ENCODE assay signal across 9 cellular contexts in the genomic region with DNA sequence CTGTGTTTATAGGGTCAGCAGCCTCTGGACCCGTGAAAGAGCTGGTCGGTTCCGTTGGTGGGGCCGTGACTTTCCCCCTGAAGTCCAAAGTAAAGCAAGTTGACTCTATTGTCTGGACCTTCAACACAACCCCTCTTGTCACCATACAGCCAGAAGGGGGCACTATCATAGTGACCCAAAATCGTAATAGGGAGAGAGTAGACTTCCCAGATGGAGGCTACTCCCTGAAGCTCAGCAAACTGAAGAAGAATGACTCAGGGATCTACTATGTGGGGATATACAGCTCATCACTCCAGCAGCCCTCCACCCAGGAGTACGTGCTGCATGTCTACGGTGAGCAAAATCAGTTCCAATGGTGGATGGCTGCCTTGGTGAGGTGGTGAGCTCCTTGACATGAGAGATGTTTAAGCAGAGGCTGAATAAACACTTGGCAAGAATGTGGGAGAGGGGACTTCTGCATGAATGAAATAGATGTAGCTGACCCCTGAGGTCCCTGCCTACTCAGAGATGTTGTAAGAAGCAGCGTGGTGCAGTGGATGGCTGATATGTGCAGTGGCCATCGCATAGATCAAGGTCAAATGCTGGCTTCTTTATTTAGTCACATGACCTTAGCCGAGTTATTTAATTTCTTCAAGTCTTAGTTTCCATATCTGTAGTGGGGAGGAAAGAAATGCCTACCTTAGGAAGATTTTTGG. TPM values are rescaled to one million over a fixed set of nuclear protein-coding genes. Genes with fewer than 3 reads are reported as not detected.
DNase-seq lines count a peak whose midpoint lies in the region; ATAC-seq and TF ChIP-seq lines count a peak whose summit lies in the region.
"Had no signal": no experiment of that assay in that cellular context is flagged by ENCODE, and none has a peak within 500 bp of the region (broad histone marks: within the 10 kb centered on the region; RNA-seq: fewer than 3 reads in every experiment).

No MANE protein-coding gene starts in this region.

- ATAC-seq in HG02973 (IDR thresholded peaks at IDR 0.05; ENCODE audit: unreplicated experiment) (no peak), GM18517 (IDR thresholded peaks at IDR 0.05; ENCODE audit: unreplicated experiment) (no peak)

- no peaks in the 10 kb centered on the region for H3K9me2 ChIP-seq in PC-9 (ENCODE audit: insufficient read depth)

- no peak overlapping the region for H3K27ac ChIP-seq in PC-9
- H3K27ac ChIP-seq: parathyroid adenoma had no signal

- no peaks in the 10 kb centered on the region for H4K20me1 ChIP-seq in PC-9 (ENCODE audit: insufficient read depth)

- H3F3A ChIP-seq in PC-9 (ENCODE audit: insufficient read depth, low read depth): peaks cover 6% of the 10 kb centered on the region; the same call in 1 of the 2 replicates

- DNase-seq in 8988T (peak; percentile 41), PC-9 (peak; percentile 19 to 43), epithelial cell of proximal tubule (ENCODE audit: low read depth) (no peak), epidermal melanocyte (ENCODE audit: insufficient read length, low spot score) (no peak)
- DNase-seq in stimulated activated CD4-positive, alpha-beta T cell treated with anti-CD3 and anti-CD28 coated beads, Interleukin-2, amount 100 ng/mL, for 48 hours: no peak

- H3K36me3 ChIP-seq in PC-9 (ENCODE audit: low read depth): no peaks in the 10 kb centered on the region

- no peaks in the 10 kb centered on the region for H3K79me2 ChIP-seq in PC-9 (ENCODE audit: low read depth)
- H3K79me2 ChIP-seq: parathyroid adenoma had no signal

- POLR2A ChIA-PET in PC-9 (lab: Charles Lee; ENCODE audit: unreplicated experiment): interaction anchor here (0.5 to 0.7 kb wide), 3 partner anchors 33 to 89 kb away, joined by 3 to 5 read pairs (median 3); no protein-coding TSS in a partner anchor

- no peak overlapping the region; the same call in 1 of the 2 replicates for H2AFZ ChIP-seq in PC-9
- H2AFZ ChIP-seq: parathyroid adenoma had no signal

- TF ChIP-seq CTCF in GM12875 (IDR thresholded peaks at IDR 0.05; ENCODE audit: borderline replicate concordance, insufficient read depth, low read depth, low read length): peak; percentile 43; the same call in 1 of the 2 replicates
- peak; percentile 40; the same call in 1 of the 2 replicates for TF ChIP-seq CTCF in PC-9 (conservative IDR thresholded peaks at IDR 0.05)
- peak; percentile 28 for TF ChIP-seq CTCF in epithelial cell of proximal tubule (conservative IDR thresholded peaks at IDR 0.05; ENCODE audit: low read depth, low read length)

- intact Hi-C loops in PC-9 (cut with micrococcal nuclease; ENCODE audit: unreplicated experiment): loop anchor here (1.0 to 2.0 kb wide), 3 partner anchors 32 to 82 kb away; no protein-coding TSS in a partner anchor

- CTCF ChIA-PET in PC-9 (lab: Charles Lee): interaction anchor here (0.6 to 1.1 kb wide), 4 partner anchors 9 to 47 kb away, joined by 3 to 4 read pairs (median 4); a partner anchor contains a TSS

- H3K9me3 ChIP-seq in PC-9 (ENCODE audit: insufficient read depth, low read depth): 0 out of 2 replicates have a peak, but pooled peaks cover 2% of the 10 kb centered on the region

- peaks cover 26% of the 10 kb centered on the region for H3K27me3 ChIP-seq in PC-9 (ENCODE audit: insufficient read depth, low read depth)

- H3K4me3 ChIP-seq in GM12875 (ENCODE audit: low read depth, low read length) (no peak overlapping the region), PC-9 (no peak overlapping the region), epithelial cell of proximal tubule (ENCODE audit: low read depth, low read length) (no peak overlapping the region)

- peaks cover 22% of the 10 kb centered on the region for H3K4me1 ChIP-seq in PC-9 (replicated peaks; ENCODE audit: insufficient read depth)
- H3K4me1 ChIP-seq: parathyroid adenoma had no signal

- H3K4me2 ChIP-seq in PC-9: 0 out of 2 replicates have a peak overlapping the region, but pooled peaks have one; percentile 14

- BruUV-seq in PC-9 (replicated peaks; lab: Mats Ljungman, UMichigan): no TSS peak

RNA-seq across cellular contexts. Expression of a gene that starts 9.3 kb away (rescaled TPM):
- total RNA-seq in PC-9 (2021) (1.7 and 3.6 TPM in 2 replicates), epithelial cell of proximal tubule (0.06 TPM in 1 of 2 replicates, not detected in the other)

RNA-seq across cellular contexts. Expression of a gene that starts 36.7 kb away (rescaled TPM):
- not detected in 2 replicates for total RNA-seq in PC-9 (2021)
- not detected in 2 replicates for total RNA-seq in epithelial cell of proximal tubule

RNA-seq across cellular contexts. Expression of a gene that starts 47.6 kb away (rescaled TPM):
- total RNA-seq in PC-9 (2021) (3.0 and 6.9 TPM in 2 replicates), epithelial cell of proximal tubule (not detected in 2 replicates)

Comparison
In these comparisons a context has a peak if more than half of its experiments do, and no peak if none do; other contexts are left out.
1. DNase-seq: peak in 8988T (single experiment) and PC-9 (2 of 2); none in epithelial cell of proximal tubule (single experiment), stimulated activated CD4-positive, alpha-beta T cell treated with anti-CD3 and anti-CD28 coated beads, Interleukin-2, amount 100 ng/mL, for 48 hours (0 of 2) and epidermal melanocyte (single experiment).
2. Peak in every context shown above with its lines, with median percentiles within 50 percentile points of each other: CTCF ChIP-seq.